In the genomic region with DNA sequence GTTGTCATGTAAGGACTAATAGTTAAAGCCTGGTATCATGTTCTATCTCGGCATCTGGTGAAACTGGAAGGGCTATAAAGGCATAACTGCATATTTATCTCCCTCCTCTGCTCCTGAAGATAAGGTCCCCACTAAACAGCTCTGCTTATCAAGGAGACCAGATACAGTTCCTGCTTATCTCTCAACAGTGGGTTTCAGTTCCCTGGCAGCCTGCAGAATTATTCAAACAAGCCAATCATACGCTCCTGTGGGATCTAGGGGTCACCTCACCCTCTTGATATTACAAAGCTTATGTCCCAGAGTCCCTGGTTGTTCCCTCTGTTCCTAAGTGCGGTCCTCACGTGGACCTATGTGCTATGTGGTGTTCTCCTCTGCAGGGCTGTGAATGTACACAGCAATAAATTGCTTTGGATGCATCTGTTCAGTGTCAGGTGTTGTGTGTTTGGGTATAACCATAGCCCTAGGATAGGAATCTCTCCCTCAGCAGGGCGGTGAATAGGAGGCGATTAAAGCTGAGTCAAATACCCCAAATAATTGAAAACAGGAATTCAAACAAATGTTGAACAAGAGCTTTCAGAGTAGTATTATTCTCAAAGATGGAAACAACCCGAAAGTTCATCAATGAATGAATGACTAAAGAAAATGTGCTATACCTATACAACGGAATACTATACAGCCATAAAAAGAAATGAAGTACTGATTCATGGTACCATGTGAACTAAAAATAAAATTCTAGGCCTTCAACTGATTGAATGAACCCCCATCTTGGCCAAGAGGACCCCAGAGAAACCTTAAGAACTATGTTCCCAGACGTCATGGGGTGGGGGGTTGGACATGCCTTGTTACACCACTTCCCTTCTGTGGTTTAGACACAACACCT, we compare ENCODE assay signal across 1 cellular context.
TF ChIP-seq lines count a peak whose summit lies in the region.

No MANE protein-coding gene starts in this region.

TF ChIP-seq in SK-N-SH, 30 proteins besides CTCF, POLR2A, EP300 and RAD21 (continued from another document):
- TF ChIP-seq, protein P1, sequence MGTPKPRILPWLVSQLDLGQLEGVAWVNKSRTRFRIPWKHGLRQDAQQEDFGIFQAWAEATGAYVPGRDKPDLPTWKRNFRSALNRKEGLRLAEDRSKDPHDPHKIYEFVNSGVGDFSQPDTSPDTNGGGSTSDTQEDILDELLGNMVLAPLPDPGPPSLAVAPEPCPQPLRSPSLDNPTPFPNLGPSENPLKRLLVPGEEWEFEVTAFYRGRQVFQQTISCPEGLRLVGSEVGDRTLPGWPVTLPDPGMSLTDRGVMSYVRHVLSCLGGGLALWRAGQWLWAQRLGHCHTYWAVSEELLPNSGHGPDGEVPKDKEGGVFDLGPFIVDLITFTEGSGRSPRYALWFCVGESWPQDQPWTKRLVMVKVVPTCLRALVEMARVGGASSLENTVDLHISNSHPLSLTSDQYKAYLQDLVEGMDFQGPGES (IDR thresholded peaks at IDR 0.05; ENCODE audit: low read depth, low read length) = no peak
- no peak for TF ChIP-seq YY1 (IDR thresholded peaks at IDR 0.05; ENCODE audit: low read depth)
- no peak for TF ChIP-seq USF1 (IDR thresholded peaks at IDR 0.05; ENCODE audit: borderline replicate concordance, low read depth)
- TF ChIP-seq RCOR1 (IDR thresholded peaks at IDR 0.05; ENCODE audit: low read length) = peak; percentile 63; the same call in 1 of the 2 replicates
- 0 out of 2 replicates have a peak, but pooled peaks have one; percentile 19 for TF ChIP-seq FOXJ3 (CRISPR knock-in tag; IDR thresholded peaks at IDR 0.05)
- no peak for TF ChIP-seq RXRA (IDR thresholded peaks at IDR 0.05; ENCODE audit: borderline replicate concordance, low read depth)
- no peak for TF ChIP-seq TEAD4 (IDR thresholded peaks at IDR 0.05; ENCODE audit: borderline replicate concordance, insufficient read depth)
- TF ChIP-seq CHD2 (IDR thresholded peaks at IDR 0.05; ENCODE audit: low read length, partially characterized antibody) = no peak
- TF ChIP-seq, protein P2, sequence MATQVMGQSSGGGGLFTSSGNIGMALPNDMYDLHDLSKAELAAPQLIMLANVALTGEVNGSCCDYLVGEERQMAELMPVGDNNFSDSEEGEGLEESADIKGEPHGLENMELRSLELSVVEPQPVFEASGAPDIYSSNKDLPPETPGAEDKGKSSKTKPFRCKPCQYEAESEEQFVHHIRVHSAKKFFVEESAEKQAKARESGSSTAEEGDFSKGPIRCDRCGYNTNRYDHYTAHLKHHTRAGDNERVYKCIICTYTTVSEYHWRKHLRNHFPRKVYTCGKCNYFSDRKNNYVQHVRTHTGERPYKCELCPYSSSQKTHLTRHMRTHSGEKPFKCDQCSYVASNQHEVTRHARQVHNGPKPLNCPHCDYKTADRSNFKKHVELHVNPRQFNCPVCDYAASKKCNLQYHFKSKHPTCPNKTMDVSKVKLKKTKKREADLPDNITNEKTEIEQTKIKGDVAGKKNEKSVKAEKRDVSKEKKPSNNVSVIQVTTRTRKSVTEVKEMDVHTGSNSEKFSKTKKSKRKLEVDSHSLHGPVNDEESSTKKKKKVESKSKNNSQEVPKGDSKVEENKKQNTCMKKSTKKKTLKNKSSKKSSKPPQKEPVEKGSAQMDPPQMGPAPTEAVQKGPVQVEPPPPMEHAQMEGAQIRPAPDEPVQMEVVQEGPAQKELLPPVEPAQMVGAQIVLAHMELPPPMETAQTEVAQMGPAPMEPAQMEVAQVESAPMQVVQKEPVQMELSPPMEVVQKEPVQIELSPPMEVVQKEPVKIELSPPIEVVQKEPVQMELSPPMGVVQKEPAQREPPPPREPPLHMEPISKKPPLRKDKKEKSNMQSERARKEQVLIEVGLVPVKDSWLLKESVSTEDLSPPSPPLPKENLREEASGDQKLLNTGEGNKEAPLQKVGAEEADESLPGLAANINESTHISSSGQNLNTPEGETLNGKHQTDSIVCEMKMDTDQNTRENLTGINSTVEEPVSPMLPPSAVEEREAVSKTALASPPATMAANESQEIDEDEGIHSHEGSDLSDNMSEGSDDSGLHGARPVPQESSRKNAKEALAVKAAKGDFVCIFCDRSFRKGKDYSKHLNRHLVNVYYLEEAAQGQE (IDR thresholded peaks at IDR 0.05; ENCODE audit: low read depth, low read length) = no peak
- no peak for TF ChIP-seq ZBTB33 (IDR thresholded peaks at IDR 0.05; ENCODE audit: borderline replicate concordance, low read depth)
- TF ChIP-seq GATA2 (CRISPR knock-in tag; IDR thresholded peaks at IDR 0.05) = peak; percentile 85
